ENCODE assay signal across 17 cellular contexts in the genomic region with DNA sequence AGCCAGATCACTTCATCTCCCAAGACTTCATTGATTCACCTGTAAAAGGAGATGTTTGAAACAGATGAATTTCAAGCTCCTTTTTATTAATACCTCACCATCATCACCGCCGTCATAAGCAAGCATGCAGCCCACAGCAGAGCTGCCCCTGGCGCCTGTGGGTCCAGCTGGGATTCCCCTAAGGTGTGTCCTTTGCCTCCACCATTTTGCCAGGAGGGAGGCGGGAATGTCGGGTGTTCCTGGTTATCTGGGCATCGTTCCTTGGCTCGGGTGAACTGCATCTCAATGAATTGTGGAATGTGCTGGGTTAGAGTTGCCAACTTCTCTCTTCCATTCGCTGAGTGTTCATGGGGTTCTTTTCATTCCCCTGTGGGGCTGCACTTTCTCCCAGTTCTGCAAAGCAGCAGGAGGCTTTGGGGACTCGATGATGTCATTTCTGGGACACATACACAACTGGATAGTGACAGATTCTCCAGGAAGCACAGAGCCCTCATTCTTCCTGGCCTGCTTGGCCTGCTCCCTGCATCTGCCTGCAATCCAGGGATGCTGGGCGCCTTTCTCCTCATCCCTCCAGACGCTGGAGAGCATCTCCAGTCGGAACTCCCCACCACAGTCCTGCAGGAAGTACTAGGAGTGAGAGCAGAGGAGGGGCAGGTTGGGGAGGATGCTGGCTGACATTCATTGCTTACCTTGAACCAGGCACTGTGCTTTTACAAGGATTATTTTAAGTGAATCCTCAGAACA. TPM values are rescaled to one million over a fixed set of nuclear protein-coding genes. Genes with fewer than 3 reads are reported as not detected.
DNase-seq lines count a peak whose midpoint lies in the region; TF ChIP-seq lines count a peak whose summit lies in the region.
"Had no signal": no experiment of that assay in that cellular context is flagged by ENCODE, and none has a peak within 500 bp of the region (broad histone marks: within the 10 kb centered on the region; RNA-seq: fewer than 3 reads in every experiment).

No MANE protein-coding gene starts in this region.

- H3K9me3 ChIP-seq in HEK293 (ENCODE audit: control insufficient read depth, insufficient read depth, low read depth, low read length) (no peaks in the 10 kb centered on the region), sigmoid colon (no peaks in the 10 kb centered on the region)

- CTCF ChIA-PET in HEK293 (lab: Yijun Ruan, JAX) = interaction anchor here (0.6 to 1.1 kb wide), 3 partner anchors 69 to 406 kb away, joined by 3 to 5 read pairs (median 4); no protein-coding TSS in a partner anchor

- 57 to 77% methylated on average over 12 of the region's 12 CpGs for WGBS in sigmoid colon, 2 donors

- no peaks in the 10 kb centered on the region for H3K27me3 ChIP-seq in sigmoid colon
- H3K27me3 ChIP-seq: cardiac muscle cell had no signal

- TF ChIP-seq EP300 in sigmoid colon (IDR thresholded peaks at IDR 0.05) = no peak

- H3K36me3 ChIP-seq in HEK293 (ENCODE audit: control insufficient read depth in 2 of 2, insufficient read depth in 1 of 2, low read length in 2 of 2) (peaks cover 27 to 99% of the 10 kb centered on the region in 2 experiments), sigmoid colon (peaks cover 16 to 82% (median 39%) of the 10 kb centered on the region in 4 donors)

- H3K27ac ChIP-seq in HEK293 (ENCODE audit: extremely low read depth, low read depth, low read length) (no peak overlapping the region), sigmoid colon (peak overlapping the region in 3 of 4 donors; percentile 75 to 99 (median 96))
- H3K27ac ChIP-seq: cardiac muscle cell had no signal

- no peak for TF ChIP-seq CTCF in HEK293 (tag by site-specific recombination; IDR thresholded peaks at IDR 0.05)
- TF ChIP-seq CTCF in sigmoid colon (IDR thresholded peaks at IDR 0.05) = no peak

- no peak for TF ChIP-seq POLR2A in sigmoid colon (IDR thresholded peaks at IDR 0.05)

- DNase-seq in T-helper 2 cell treated with Interferon-gamma antibody and Interleukin-4, amounts not matched to agents 5 μg/mL and 100 μg/mL, for 36 hours (ENCODE audit: low spot score) = no peak
- DNase-seq in T-helper 2 cell = no peak
- peak; percentile 35 for DNase-seq in ecto neural progenitor cell (ENCODE audit: low spot score)
- no peak for DNase-seq in sigmoid colon
- no peak for DNase-seq in NCI-H2029 (lab: John Stamatoyannopoulos, UW)
- no peak for DNase-seq in cerebellum (ENCODE audit: low spot score)
- DNase-seq in LoVo (ENCODE audit: low spot score) = no peak
- DNase-seq: 8988T; activated CD4-positive, alpha-beta T cell treated with anti-CD3 and anti-CD28 coated beads for 4 hours; activated naive CD4-positive, alpha-beta T cell treated with anti-CD3 and anti-CD28 coated beads, Interleukin-2, amount 10 ng/mL, durations not matched to agents 7 days and 5 days; HCEC 1CT; NCI-H748 treated with DMSO at 0.1 percent for 48 hours; stimulated activated naive CD4-positive, alpha-beta T cell had no signal

- H3K4me1 ChIP-seq in HEK293 (ENCODE audit: control insufficient read depth, insufficient read depth, low read length) (no peaks in the 10 kb centered on the region), sigmoid colon (peaks cover 0 to 95% (median 87%) of the 10 kb centered on the region in 4 donors)

- no peaks in the 10 kb centered on the region for H3K27me3 Mint-ChIP-seq in T-helper 2 cell treated with Interferon-gamma antibody and Interleukin-4, amounts not matched to agents 5 μg/mL and 100 μg/mL, for 36 hours (ENCODE audit: low read depth)
- H3K27me3 Mint-ChIP-seq: activated naive CD4-positive, alpha-beta T cell treated with anti-CD3 and anti-CD28 coated beads, Interleukin-2, amount 10 ng/mL, durations not matched to agents 7 days and 5 days had no signal

- peaks cover 74% of the 10 kb centered on the region for H3K4me1 Mint-ChIP-seq in T-helper 2 cell treated with Interferon-gamma antibody and Interleukin-4, amounts not matched to agents 5 μg/mL and 100 μg/mL, for 36 hours (ENCODE audit: low read depth)

- POLR2A ChIA-PET in HEK293 (lab: Yijun Ruan, JAX) = interaction anchor here (1.3 kb wide), 1 partner anchor 10 kb away, joined by 3 read pairs; a partner anchor contains a TSS

- no peaks in the 10 kb centered on the region for H3K9me3 Mint-ChIP-seq in T-helper 2 cell treated with Interferon-gamma antibody and Interleukin-4, amounts not matched to agents 5 μg/mL and 100 μg/mL, for 36 hours
- H3K9me3 Mint-ChIP-seq: activated naive CD4-positive, alpha-beta T cell treated with anti-CD3 and anti-CD28 coated beads, Interleukin-2, amount 10 ng/mL, durations not matched to agents 7 days and 5 days had no signal

- H3K27ac Mint-ChIP-seq in T-helper 2 cell treated with Interferon-gamma antibody and Interleukin-4, amounts not matched to agents 5 μg/mL and 100 μg/mL, for 36 hours = peak overlapping the region; percentile 57
- H3K27ac Mint-ChIP-seq: activated naive CD4-positive, alpha-beta T cell treated with anti-CD3 and anti-CD28 coated beads, Interleukin-2, amount 10 ng/mL, durations not matched to agents 7 days and 5 days had no signal

- peaks cover 97% of the 10 kb centered on the region for H3K36me3 Mint-ChIP-seq in T-helper 2 cell treated with Interferon-gamma antibody and Interleukin-4, amounts not matched to agents 5 μg/mL and 100 μg/mL, for 36 hours (ENCODE audit: low read depth)

- H3K4me3 Mint-ChIP-seq in T-helper 2 cell treated with Interferon-gamma antibody and Interleukin-4, amounts not matched to agents 5 μg/mL and 100 μg/mL, for 36 hours = peak overlapping the region; percentile 30
- H3K4me3 Mint-ChIP-seq: activated naive CD4-positive, alpha-beta T cell treated with anti-CD3 and anti-CD28 coated beads, Interleukin-2, amount 10 ng/mL, durations not matched to agents 7 days and 5 days had no signal

- intact Hi-C loops in sigmoid colon (cut with DNase I) = loop anchor here (5.0 kb wide), 1 partner anchor 39 kb away; a partner anchor contains a TSS

- H3K4me3 ChIP-seq in HEK293 (ENCODE audit: low read depth, low read length) (no peak overlapping the region), sigmoid colon (no peak overlapping the region)
- H3K4me3 ChIP-seq: cardiac muscle cell, lung had no signal

TF ChIP-seq in HEK293, 187 proteins besides CTCF, POLR2A, EP300 and RAD21:
- no peak for TF ChIP-seq ZXDB (tag by site-specific recombination; IDR thresholded peaks at IDR 0.05)
- TF ChIP-seq, protein P1, sequence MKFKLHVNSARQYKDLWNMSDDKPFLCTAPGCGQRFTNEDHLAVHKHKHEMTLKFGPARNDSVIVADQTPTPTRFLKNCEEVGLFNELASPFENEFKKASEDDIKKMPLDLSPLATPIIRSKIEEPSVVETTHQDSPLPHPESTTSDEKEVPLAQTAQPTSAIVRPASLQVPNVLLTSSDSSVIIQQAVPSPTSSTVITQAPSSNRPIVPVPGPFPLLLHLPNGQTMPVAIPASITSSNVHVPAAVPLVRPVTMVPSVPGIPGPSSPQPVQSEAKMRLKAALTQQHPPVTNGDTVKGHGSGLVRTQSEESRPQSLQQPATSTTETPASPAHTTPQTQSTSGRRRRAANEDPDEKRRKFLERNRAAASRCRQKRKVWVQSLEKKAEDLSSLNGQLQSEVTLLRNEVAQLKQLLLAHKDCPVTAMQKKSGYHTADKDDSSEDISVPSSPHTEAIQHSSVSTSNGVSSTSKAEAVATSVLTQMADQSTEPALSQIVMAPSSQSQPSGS (tag by site-specific recombination; IDR thresholded peaks at IDR 0.05; ENCODE audit: low read depth) = peak; percentile 18; the same call in 1 of the 2 replicates
- TF ChIP-seq ZIC2 (tag by site-specific recombination; IDR thresholded peaks at IDR 0.05) = 0 out of 2 replicates have a peak, but pooled peaks have one; percentile 26

RNA-seq across cellular contexts. Expression of a gene that starts 10.1 kb away (rescaled TPM):
- total RNA-seq in sigmoid colon = 100 to 1,000 TPM in 3 of 4 donors, 10 to 100 TPM in 1; 98.7 to 178 (median 149) TPM
- 10 to 100 TPM in 1 of 3 donors, 1 to 10 TPM in 2; 7.8 to 35.0 (median 8.6) TPM for polyA plus RNA-seq in sigmoid colon
- 149 TPM for total RNA-seq in cerebellum
- total RNA-seq: RPMI7951 had no signal

RNA-seq across cellular contexts. Expression of a gene that starts 37.3 kb away (rescaled TPM):
- total RNA-seq in sigmoid colon (1 to 10 TPM; 4.4 to 6.0 (median 5.2) TPM), cerebellum (4.5 TPM)
- 10 to 100 TPM in 1 of 3 donors, 1 to 10 TPM in 2; 7.1 to 14.6 (median 7.8) TPM for polyA plus RNA-seq in sigmoid colon
